Comparison of ENCODE assay signal across 19 cellular contexts in the genomic region with DNA sequence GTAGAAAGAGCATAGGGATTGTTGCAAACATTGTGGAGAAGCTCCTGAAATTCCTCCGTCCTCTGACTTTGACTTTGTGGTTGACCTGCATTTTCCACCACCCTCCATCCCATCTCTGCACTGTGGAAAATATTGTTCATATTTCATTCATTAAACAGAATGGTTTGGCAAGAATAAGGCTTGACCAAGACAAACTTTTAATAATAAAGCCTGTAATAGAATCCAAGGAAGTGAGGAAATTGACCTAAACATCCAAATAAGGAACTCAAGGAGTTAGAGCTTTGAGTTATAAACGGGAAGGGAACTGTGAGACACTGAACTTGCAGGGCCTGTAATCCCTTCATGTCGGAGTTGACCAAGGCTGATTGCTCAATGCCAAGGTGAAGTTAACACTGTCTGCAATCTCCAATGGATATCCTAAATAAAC.
A peak's percentile ranks its signal among the peaks of the same experiment; 100 is the strongest.
DNase-seq lines count a peak whose midpoint lies in the region; ATAC-seq and TF ChIP-seq lines count a peak whose summit lies in the region.
"Had no signal": no experiment of that assay in that cellular context is flagged by ENCODE, and none has a peak within 500 bp of the region (broad histone marks: within the 10 kb centered on the region; RNA-seq: fewer than 3 reads in every experiment).

No MANE protein-coding gene starts in this region.

- peak overlapping the region; percentile 17 for H2AFZ ChIP-seq in osteoblast (ENCODE audit: low read length)

- ATAC-seq in HG03521 (IDR thresholded peaks at IDR 0.05; ENCODE audit: unreplicated experiment) = no peak
- no peak for ATAC-seq in HG02642 (IDR thresholded peaks at IDR 0.05; ENCODE audit: poor library complexity, unreplicated experiment)
- ATAC-seq in HG03039 (IDR thresholded peaks at IDR 0.05; ENCODE audit: unreplicated experiment) = no peak
- no peak for ATAC-seq in GM18502 (IDR thresholded peaks at IDR 0.05; ENCODE audit: poor library complexity, unreplicated experiment)
- ATAC-seq: effector memory CD8-positive, alpha-beta T cell; Panc1; T-cell had no signal

- H3K9me3 ChIP-seq in osteoblast (ENCODE audit: low read depth, low read length) = no peaks in the 10 kb centered on the region
- H3K9me3 ChIP-seq: pancreas had no signal

- H3K4me1 ChIP-seq in osteoblast (ENCODE audit: insufficient read depth, low read length) = peaks cover 15% of the 10 kb centered on the region
- H3K4me1 ChIP-seq: pancreas had no signal

- H3K4me2 ChIP-seq in osteoblast (ENCODE audit: insufficient read depth, low read length) = no peak overlapping the region

- no peaks in the 10 kb centered on the region for H4K20me1 ChIP-seq in osteoblast (ENCODE audit: insufficient read depth, low read length)

- TF ChIP-seq CTCF in osteoblast (IDR thresholded peaks at IDR 0.05; ENCODE audit: extremely low read depth, low read depth, low read length) = no peak

- no peak overlapping the region for H3K4me3 ChIP-seq in osteoblast (ENCODE audit: insufficient read depth, low read length)
- H3K4me3 ChIP-seq: pancreas had no signal

- DNase-seq in EH (ENCODE audit: low read depth) (peak; percentile 65), NOMO-1 treated with dmso at 0.1 percent for 144 hours (lab: John Stamatoyannopoulos, UW; ENCODE audit: unreplicated experiment) (peak; percentile 37), fibroblast of gingiva (ENCODE audit: low read depth) (peak; percentile 92), osteoblast (ENCODE audit: insufficient read length, low spot score, missing footprints) (no peak)
- DNase-seq: activated B cell treated with CpG ODN at 0.5 μM for 24 hours; activated naive CD4-positive, alpha-beta T cell treated with anti-CD3 and anti-CD28 coated beads for 36 hours; C1 segment of cervical spinal cord; DND-41; effector memory CD8-positive, alpha-beta T cell; NCI-H1417 treated with DMSO at 0.1 percent for 48 hours; NCI-H510A treated with DMSO at 0.1 percent for 48 hours; pancreas; stimulated activated naive CD4-positive, alpha-beta T cell treated with Interleukin-2 at 50 U/mL for 16 hours; T-cell had no signal

- H3K36me3 ChIP-seq in osteoblast (ENCODE audit: insufficient read depth, low read length) = no peaks in the 10 kb centered on the region
- H3K36me3 ChIP-seq: pancreas had no signal

- H3K27ac ChIP-seq in osteoblast (ENCODE audit: low read depth, low read length) = peak overlapping the region; percentile 29
- H3K27ac ChIP-seq: pancreas had no signal

- no peaks in the 10 kb centered on the region for H3K27me3 ChIP-seq in osteoblast (ENCODE audit: insufficient read depth, low read length)
- H3K27me3 ChIP-seq: pancreas had no signal

- H3K79me2 ChIP-seq in osteoblast (ENCODE audit: insufficient read depth, low read length) = no peaks in the 10 kb centered on the region
